In the genomic region with DNA sequence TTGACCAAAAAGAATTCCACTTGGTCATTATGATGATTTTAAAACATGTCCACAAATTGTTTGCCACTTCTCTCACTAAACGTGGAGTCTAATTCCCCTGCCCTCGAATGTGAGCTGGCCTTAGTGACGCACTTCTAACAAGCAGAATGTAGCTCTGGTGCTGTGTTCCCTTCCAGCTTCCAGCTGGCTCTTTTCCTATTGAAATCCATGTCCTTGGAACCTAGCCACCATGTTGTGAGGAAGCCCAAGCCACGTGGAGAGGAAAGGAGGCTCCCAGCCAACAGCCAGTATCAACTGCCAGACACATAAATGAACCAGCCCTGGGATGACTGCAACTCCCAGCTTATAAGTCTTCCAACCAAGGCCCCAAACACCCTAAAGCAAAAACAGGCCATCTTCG, we compare ENCODE assay signal across 13 cellular contexts. TPM values are rescaled to one million over a fixed set of nuclear protein-coding genes. Genes with fewer than 3 reads are reported as not detected.
DNase-seq lines count a peak whose midpoint lies in the region; ATAC-seq and TF ChIP-seq lines count a peak whose summit lies in the region.
"Had no signal": no experiment of that assay in that cellular context is flagged by ENCODE, and none has a peak within 500 bp of the region (broad histone marks: within the 10 kb centered on the region; RNA-seq: fewer than 3 reads in every experiment).

No MANE protein-coding gene starts in this region.

- H3K4me3 ChIP-seq in MG63 (no peak overlapping the region), astrocyte of the spinal cord (ENCODE audit: low read depth, low read length) (no peak overlapping the region), skeletal muscle tissue (ENCODE audit: low read length in 3 of 3) (no peak overlapping the region)
- H3K4me3 ChIP-seq: thyroid gland had no signal

- peak overlapping the region; percentile 52 for H3K27ac ChIP-seq in skeletal muscle tissue (ENCODE audit: low read depth, low read length)
- H3K27ac ChIP-seq: brain microvascular endothelial cell, parathyroid adenoma, thyroid gland had no signal

- in situ Hi-C loops in astrocyte of the spinal cord (cut with HindIII; ENCODE audit: low sequenced_read_pairs), result no loop called here

- no peak overlapping the region for H3K9ac ChIP-seq in skeletal muscle tissue (ENCODE audit: low read depth in 1 of 3, low read length in 3 of 3)
- H3K9ac ChIP-seq: parathyroid adenoma had no signal

- H3K4me1 ChIP-seq in skeletal muscle tissue (ENCODE audit: control insufficient read depth in 3 of 3, insufficient read depth in 3 of 3, low read length in 3 of 3), result peaks cover 0 to 9% (median 9%) of the 10 kb centered on the region in 3 donors
- H3K4me1 ChIP-seq: parathyroid adenoma, thyroid gland had no signal

- no peak for TF ChIP-seq CTCF in astrocyte of the spinal cord (IDR thresholded peaks at IDR 0.05; ENCODE audit: low read depth, low read length)

- DNase-seq in MG63 (peak; percentile 74), astrocyte of the spinal cord (ENCODE audit: low read depth, low spot score) (peak; percentile 23), hypothalamus (lab: John Stamatoyannopoulos, UW) (peak in 33 of 51 donors; percentile 3 to 77 (median 54)), NCI-H1436 treated with DMSO at 0.1 percent for 48 hours (lab: John Stamatoyannopoulos, UW) (no peak), NCI-H69 (lab: John Stamatoyannopoulos, UW) (no peak)
- DNase-seq: activated CD4-positive, alpha-beta memory T cell treated with anti-CD3 and anti-CD28 coated beads, Interleukin-2, amount 10 ng/mL, durations not matched to agents 7 days and 5 days; activated effector memory CD4-positive, alpha-beta T cell treated with Interleukin-2 at 50 U/mL for 16 hours; brain microvascular endothelial cell; effector CD4-positive, alpha-beta T cell had no signal

- ATAC-seq in GM18858 (IDR thresholded peaks at IDR 0.05; ENCODE audit: unreplicated experiment), result no peak

- H3K36me3 ChIP-seq in MG63 (no peaks in the 10 kb centered on the region), skeletal muscle tissue (ENCODE audit: control insufficient read depth in 3 of 3, insufficient read depth in 3 of 3, low read length in 3 of 3) (no peaks in the 10 kb centered on the region)
- H3K36me3 ChIP-seq: brain microvascular endothelial cell, thyroid gland had no signal

- H3K9me3 ChIP-seq in MG63 (no peaks in the 10 kb centered on the region; the same call in none of the 2 replicates), skeletal muscle tissue (ENCODE audit: control insufficient read depth in 3 of 3, low read length in 3 of 3) (peaks cover 0 to 4% (median 3%) of the 10 kb centered on the region in 3 donors)
- H3K9me3 ChIP-seq: thyroid gland had no signal

- H3K27me3 ChIP-seq in MG63 (no peaks in the 10 kb centered on the region; the same call in 1 of the 2 replicates), skeletal muscle tissue (ENCODE audit: control insufficient read depth in 3 of 3, insufficient read depth in 3 of 3, low read length in 3 of 3) (no peaks in the 10 kb centered on the region)
- H3K27me3 ChIP-seq: brain microvascular endothelial cell, thyroid gland had no signal

RNA-seq across cellular contexts. Expression of a gene that starts 23.6 kb away (rescaled TPM):
- 4.2 and 4.5 TPM in 2 replicates for total RNA-seq in MG63 (2014; rRNA removed; shearing (Covaris generic); ENCODE audit: low replicate concordance)
- total RNA-seq in skeletal muscle tissue, result 17.2 TPM

RNA-seq across cellular contexts. Expression of a gene that starts 47.6 kb away (rescaled TPM):
- 21.2 and 42.1 TPM in 2 replicates for total RNA-seq in MG63 (2014; rRNA removed; shearing (Covaris generic); ENCODE audit: low replicate concordance)
- total RNA-seq in skeletal muscle tissue, result 14.1 TPM

Comparison
In these comparisons a context has a peak if more than half of its experiments do, and no peak if none do; other contexts are left out.
1. DNase-seq: peak in MG63 (single experiment), astrocyte of the spinal cord (single experiment) and hypothalamus (33 of 51); none in NCI-H1436 treated with DMSO at 0.1 percent for 48 hours (single experiment) and NCI-H69 (single experiment).